25 cellular contexts compared by ENCODE assay signal in genomic region chrX:112218388-112218787, GRCh38.
"Had no signal": no experiment of that assay in that cellular context is flagged by ENCODE, and none has a peak within 500 bp of the region (broad histone marks: within the 10 kb centered on the region; RNA-seq: fewer than 3 reads in every experiment).

No MANE protein-coding gene starts in this region.

- H3K36me3 ChIP-seq: colonic mucosa, esophagus squamous epithelium, prostate gland, right atrium auricular region, suprapubic skin, transverse colon, upper lobe of right lung, uterus had no signal

- H3K27me3 ChIP-seq: colonic mucosa, esophagus squamous epithelium, right atrium auricular region, suprapubic skin, transverse colon, upper lobe of right lung, uterus had no signal

- H3K4me2 ChIP-seq: smooth muscle cell had no signal

- H3K4me3 ChIP-seq: colonic mucosa, esophagus squamous epithelium, prostate gland, right atrium auricular region, smooth muscle cell, suprapubic skin, transverse colon, upper lobe of right lung, uterus had no signal

- H3K9me3 Mint-ChIP-seq: dendritic cell treated with granulocyte-macrophage colony-stimulating factor and Interleukin-4, amounts not matched to agents 40 ng/mL and 50 ng/mL, for 4 days; nephron; stimulated activated naive CD8-positive, alpha-beta T cell treated with anti-CD3 and anti-CD28 coated beads, Interleukin-15, amount 100 ng/mL, for 72 hours had no signal

- H3K27ac Mint-ChIP-seq: dendritic cell treated with granulocyte-macrophage colony-stimulating factor and Interleukin-4, amounts not matched to agents 40 ng/mL and 50 ng/mL, for 4 days; naive thymus-derived CD4-positive, alpha-beta T cell; nephron; stimulated activated naive CD8-positive, alpha-beta T cell treated with anti-CD3 and anti-CD28 coated beads, Interleukin-15, amount 100 ng/mL, for 72 hours had no signal

- H3K36me3 Mint-ChIP-seq: naive thymus-derived CD4-positive, alpha-beta T cell had no signal

- H3K4me1 ChIP-seq: colonic mucosa, esophagus squamous epithelium, prostate gland, right atrium auricular region, suprapubic skin, transverse colon, upper lobe of right lung, uterus had no signal

- H3K27ac ChIP-seq: colonic mucosa, esophagus squamous epithelium, prostate gland, right atrium auricular region, suprapubic skin, transverse colon, upper lobe of right lung, uterus had no signal

- H3K9me3 ChIP-seq: colonic mucosa, esophagus squamous epithelium, prostate gland, right atrium auricular region, suprapubic skin, transverse colon, upper lobe of right lung, uterus had no signal

- H3K4me3 Mint-ChIP-seq: dendritic cell treated with granulocyte-macrophage colony-stimulating factor and Interleukin-4, amounts not matched to agents 40 ng/mL and 50 ng/mL, for 4 days; naive thymus-derived CD4-positive, alpha-beta T cell; nephron; stimulated activated naive CD8-positive, alpha-beta T cell treated with anti-CD3 and anti-CD28 coated beads, Interleukin-15, amount 100 ng/mL, for 72 hours had no signal

- DNase-seq: colonic mucosa; effector memory CD4-positive, alpha-beta T cell; erythroblast; esophagus squamous epithelium; hypothalamus; kidney; mesenchymal stem cell; midbrain; naive thymus-derived CD4-positive, alpha-beta T cell; nucleus accumbens; stimulated activated CD4-positive, alpha-beta T cell treated with anti-CD3 and anti-CD28 coated beads, Interleukin-12 subunit alpha, Interleukin-12 subunit beta, amount 100 ng/mL, for 4 hours; stimulated activated CD4-positive, alpha-beta T cell treated with anti-CD3 and anti-CD28 coated beads, Interleukin-1b, Interleukin-23, amount 100 ng/mL, for 48 hours; stimulated activated CD4-positive, alpha-beta T cell treated with anti-CD3 and anti-CD28 coated beads, Interleukin-4, amount 100 ng/mL, for 1 hour; stimulated activated CD8-positive, alpha-beta memory T cell treated with anti-CD3 and anti-CD28 coated beads, Interleukin-4, amount 100 ng/mL, for 48 hours; stimulated activated naive CD4-positive, alpha-beta T cell; stimulated activated naive CD8-positive, alpha-beta T cell treated with anti-CD3 and anti-CD28 coated beads, Interleukin-15, amount 100 ng/mL, for 72 hours; transverse colon; upper lobe of right lung; uterus had no signal

- H3K4me1 Mint-ChIP-seq: naive thymus-derived CD4-positive, alpha-beta T cell; stimulated activated naive CD8-positive, alpha-beta T cell treated with anti-CD3 and anti-CD28 coated beads, Interleukin-15, amount 100 ng/mL, for 72 hours had no signal

- H3K27me3 Mint-ChIP-seq: dendritic cell treated with granulocyte-macrophage colony-stimulating factor and Interleukin-4, amounts not matched to agents 40 ng/mL and 50 ng/mL, for 4 days; naive thymus-derived CD4-positive, alpha-beta T cell; stimulated activated naive CD8-positive, alpha-beta T cell treated with anti-CD3 and anti-CD28 coated beads, Interleukin-15, amount 100 ng/mL, for 72 hours had no signal
